Comparison of ENCODE assay signal across 35 cellular contexts in genomic region chr5:117102591-117102990, GRCh38.
A peak's percentile ranks its signal among the peaks of the same experiment; 100 is the strongest.
DNase-seq lines count a peak whose midpoint lies in the region; ATAC-seq and TF ChIP-seq lines count a peak whose summit lies in the region.
"Had no signal": no experiment of that assay in that cellular context is flagged by ENCODE, and none has a peak within 500 bp of the region (broad histone marks: within the 10 kb centered on the region; RNA-seq: fewer than 3 reads in every experiment).

No MANE protein-coding gene starts in this region.

- no peak overlapping the region for H2BK15ac ChIP-seq in neuronal stem cell (ENCODE audit: low read length)

- H4K8ac ChIP-seq in neuronal stem cell (ENCODE audit: low read depth, low read length) = no peak overlapping the region

- H3K27ac ChIP-seq in neuronal stem cell (replicated peaks; ENCODE audit: low read length) = peak overlapping the region; percentile 41
- H3K27ac ChIP-seq: 22Rv1, heart right ventricle, psoas muscle, RWPE1, sigmoid colon, stomach had no signal

- H2BK5ac ChIP-seq in neuronal stem cell (ENCODE audit: low read length) = no peak overlapping the region

- no peak overlapping the region for H3K4me3 ChIP-seq in neuronal stem cell (ENCODE audit: low read length in 2 of 2)
- H3K4me3 ChIP-seq: heart right ventricle, psoas muscle, sigmoid colon, stomach had no signal

- no peaks in the 10 kb centered on the region for H3K9me3 ChIP-seq in neuronal stem cell (replicated peaks in 1 of 2; ENCODE audit: control insufficient read depth in 2 of 2, insufficient read depth in 1 of 2, low read depth in 1 of 2, low read length in 2 of 2)
- H3K9me3 ChIP-seq: Caco-2, heart right ventricle, psoas muscle, sigmoid colon, stomach had no signal

- H2BK12ac ChIP-seq in neuronal stem cell (ENCODE audit: low read length) = no peak overlapping the region

- no peaks in the 10 kb centered on the region for H3K27me3 ChIP-seq in neuronal stem cell (ENCODE audit: control insufficient read depth in 3 of 3, insufficient read depth in 3 of 3, low read depth in 1 of 3, low read length in 3 of 3)
- H3K27me3 ChIP-seq: heart right ventricle, sigmoid colon, stomach had no signal

- H3K4me2 ChIP-seq in neuronal stem cell (ENCODE audit: insufficient read depth, low read length, poor library complexity, severe bottlenecking) = no peak overlapping the region

- H3K36me3 Mint-ChIP-seq in WTC11 = no peaks in the 10 kb centered on the region
- H3K36me3 Mint-ChIP-seq: activated CD4-positive, alpha-beta memory T cell treated with anti-CD3 and anti-CD28 coated beads for 36 hours; brain; CD14-positive monocyte; naive B cell had no signal

- no peaks in the 10 kb centered on the region for H3K27me3 Mint-ChIP-seq in WTC11 (ENCODE audit: low read depth)
- H3K27me3 Mint-ChIP-seq: activated CD4-positive, alpha-beta memory T cell treated with anti-CD3 and anti-CD28 coated beads for 36 hours; naive B cell; T-helper 17 cell had no signal

- H4K91ac ChIP-seq in neuronal stem cell (ENCODE audit: low read depth, low read length, poor library complexity) = no peak overlapping the region

- no peak overlapping the region for H3K23ac ChIP-seq in neuronal stem cell (ENCODE audit: low read depth, low read length, poor library complexity)

- no peak for TF ChIP-seq CTCF in WTC11 (IDR thresholded peaks at IDR 0.05)

- H3K9ac ChIP-seq in neuronal stem cell (ENCODE audit: low read depth, low read length, poor library complexity) = no peak overlapping the region

- H3K18ac ChIP-seq in neuronal stem cell (ENCODE audit: low read length) = no peak overlapping the region

- H2AFZ ChIP-seq in neuronal stem cell (ENCODE audit: low read length) = peak overlapping the region; percentile 9

- DNase-seq in SKM-1 (lab: John Stamatoyannopoulos, UW; ENCODE audit: unreplicated experiment) = peak; percentile 27
- DNase-seq in SKM-1 treated with dmso at 0.1 percent for 144 hours (lab: John Stamatoyannopoulos, UW; ENCODE audit: unreplicated experiment) = no peak
- DNase-seq in WTC11 (ENCODE audit: low spot score) = no peak
- no peak for DNase-seq in neuronal stem cell (ENCODE audit: low spot score)
- DNase-seq in UCSD-AML1 (lab: John Stamatoyannopoulos, UW; ENCODE audit: unreplicated experiment) = no peak
- no peak for DNase-seq in Ammon's horn (ENCODE audit: low spot score)
- DNase-seq: activated CD4-positive, alpha-beta memory T cell treated with anti-CD3 and anti-CD28 coated beads for 36 hours; activated CD4-positive, alpha-beta T cell treated with anti-CD3 and anti-CD28 coated beads for 1 hour; activated CD8-positive, alpha-beta memory T cell treated with anti-CD3 and anti-CD28 coated beads, Interleukin-2, amount 50 U/mL, for 4 hours; activated naive CD4-positive, alpha-beta T cell treated with anti-CD3 and anti-CD28 coated beads for 36 hours; Caco-2; dermis blood vessel endothelial cell; DMS79; foreskin fibroblast; heart right ventricle; IMR-90; midbrain; naive B cell; NCI-H1092; NCI-H187; occipital lobe; psoas muscle; sigmoid colon; stimulated activated CD4-positive, alpha-beta T cell treated with anti-CD3 and anti-CD28 coated beads, Interleukin-12 subunit alpha, Interleukin-12 subunit beta, amount 100 ng/mL, for 4 hours; stimulated activated CD4-positive, alpha-beta T cell treated with anti-CD3 and anti-CD28 coated beads, Interleukin-2, amount 100 ng/mL, for 48 hours; stomach; T-helper 17 cell had no signal

- POLR2A ChIA-PET in WTC11 (lab: Charles Lee) = no interaction called here

- H3K79me1 ChIP-seq in neuronal stem cell (ENCODE audit: low read depth, low read length) = no peaks in the 10 kb centered on the region

- H3K27ac Mint-ChIP-seq in WTC11 = peak overlapping the region; percentile 80
- H3K27ac Mint-ChIP-seq: activated CD4-positive, alpha-beta memory T cell treated with anti-CD3 and anti-CD28 coated beads for 36 hours; activated naive CD4-positive, alpha-beta T cell treated with anti-CD3 and anti-CD28 coated beads for 36 hours; activated T-helper 1 cell treated with anti-CD3 and anti-CD28 coated beads, Interleukin-12 subunit alpha, Interleukin-12 subunit beta, Interleukin-2, Interleukin-4 antibody, amounts not matched to agents 30 ng/mL and 10 ng/mL and 1 ng/mL, durations not matched to agents 14 hours and 24 hours and 36 hours; CD14-positive monocyte; naive B cell; T-helper 17 cell had no signal

- H3K9me3 Mint-ChIP-seq in WTC11 = peaks cover 7% of the 10 kb centered on the region; the same call in 1 of the 2 replicates
- H3K9me3 Mint-ChIP-seq: activated CD4-positive, alpha-beta memory T cell treated with anti-CD3 and anti-CD28 coated beads for 36 hours; activated naive CD4-positive, alpha-beta T cell treated with anti-CD3 and anti-CD28 coated beads for 36 hours; activated T-helper 1 cell treated with anti-CD3 and anti-CD28 coated beads, Interleukin-12 subunit alpha, Interleukin-12 subunit beta, Interleukin-2, Interleukin-4 antibody, amounts not matched to agents 30 ng/mL and 10 ng/mL and 1 ng/mL, durations not matched to agents 14 hours and 24 hours and 36 hours; brain had no signal

- peaks cover 5 to 36% of the 10 kb centered on the region in 2 donors for H3K4me1 ChIP-seq in neuronal stem cell (ENCODE audit: control insufficient read depth in 2 of 2, insufficient read depth in 1 of 2, low read depth in 1 of 2, low read length in 2 of 2)
- H3K4me1 ChIP-seq: Caco-2, heart right ventricle, psoas muscle, sigmoid colon, stomach had no signal

- no peak overlapping the region for H3K4me3 Mint-ChIP-seq in WTC11
- H3K4me3 Mint-ChIP-seq: activated CD4-positive, alpha-beta memory T cell treated with anti-CD3 and anti-CD28 coated beads for 36 hours; activated naive CD4-positive, alpha-beta T cell treated with anti-CD3 and anti-CD28 coated beads for 36 hours; activated T-helper 1 cell treated with anti-CD3 and anti-CD28 coated beads, Interleukin-12 subunit alpha, Interleukin-12 subunit beta, Interleukin-2, Interleukin-4 antibody, amounts not matched to agents 30 ng/mL and 10 ng/mL and 1 ng/mL, durations not matched to agents 14 hours and 24 hours and 36 hours; CD14-positive monocyte; naive B cell; T-helper 17 cell had no signal

- H2BK120ac ChIP-seq in neuronal stem cell (ENCODE audit: low read depth, low read length) = no peak overlapping the region

- H3K14ac ChIP-seq in neuronal stem cell (ENCODE audit: low read length) = no peak overlapping the region

- H2AK5ac ChIP-seq in neuronal stem cell (ENCODE audit: low read depth, low read length) = no peak overlapping the region

- CTCF ChIA-PET in WTC11 (lab: Charles Lee) = no interaction called here

- peaks cover 24% of the 10 kb centered on the region for H3K4me1 Mint-ChIP-seq in WTC11
- H3K4me1 Mint-ChIP-seq: CD14-positive monocyte, naive B cell, T-helper 17 cell had no signal

- no peak overlapping the region for H3K4ac ChIP-seq in neuronal stem cell (ENCODE audit: low read length)

- ATAC-seq in HG03378 (IDR thresholded peaks at IDR 0.05; ENCODE audit: unreplicated experiment) (peak; percentile 60), WTC11 (peak; percentile 35), HG02678 (IDR thresholded peaks at IDR 0.05; ENCODE audit: unreplicated experiment) (no peak)
- ATAC-seq: esophagus mucosa, heart right ventricle, psoas muscle, T-helper 17 cell had no signal

- H3K36me3 ChIP-seq in neuronal stem cell (replicated peaks in 1 of 2; ENCODE audit: control insufficient read depth in 2 of 2, insufficient read depth in 2 of 2, low read length in 2 of 2) = no peaks in the 10 kb centered on the region
- H3K36me3 ChIP-seq: heart right ventricle, sigmoid colon, stomach had no signal

TF ChIP-seq in WTC11, 78 proteins besides CTCF, POLR2A, EP300 and RAD21 (continues in another document):
- TF ChIP-seq ETV6 (CRISPR knock-in tag; IDR thresholded peaks at IDR 0.05) = no peak
- TF ChIP-seq, protein P1, sequence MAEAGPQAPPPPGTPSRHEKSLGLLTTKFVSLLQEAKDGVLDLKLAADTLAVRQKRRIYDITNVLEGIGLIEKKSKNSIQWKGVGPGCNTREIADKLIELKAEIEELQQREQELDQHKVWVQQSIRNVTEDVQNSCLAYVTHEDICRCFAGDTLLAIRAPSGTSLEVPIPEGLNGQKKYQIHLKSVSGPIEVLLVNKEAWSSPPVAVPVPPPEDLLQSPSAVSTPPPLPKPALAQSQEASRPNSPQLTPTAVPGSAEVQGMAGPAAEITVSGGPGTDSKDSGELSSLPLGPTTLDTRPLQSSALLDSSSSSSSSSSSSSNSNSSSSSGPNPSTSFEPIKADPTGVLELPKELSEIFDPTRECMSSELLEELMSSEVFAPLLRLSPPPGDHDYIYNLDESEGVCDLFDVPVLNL (CRISPR knock-in tag; IDR thresholded peaks at IDR 0.05; ENCODE audit: borderline replicate concordance, low read depth) = no peak
- TF ChIP-seq ZNF512 (CRISPR knock-in tag; IDR thresholded peaks at IDR 0.05; ENCODE audit: borderline replicate concordance) = no peak
- TF ChIP-seq, protein P2, sequence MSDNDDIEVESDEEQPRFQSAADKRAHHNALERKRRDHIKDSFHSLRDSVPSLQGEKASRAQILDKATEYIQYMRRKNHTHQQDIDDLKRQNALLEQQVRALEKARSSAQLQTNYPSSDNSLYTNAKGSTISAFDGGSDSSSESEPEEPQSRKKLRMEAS (CRISPR knock-in tag; IDR thresholded peaks at IDR 0.05) = no peak
- no peak for TF ChIP-seq ZSCAN18 (CRISPR knock-in tag; IDR thresholded peaks at IDR 0.05)
